ENCODE assay signal across 8 cellular contexts in genomic region chr3:138593488-138594149, GRCh38. TPM values are rescaled to one million over a fixed set of nuclear protein-coding genes. Genes with fewer than 3 reads are reported as not detected.
A peak's percentile ranks its signal among the peaks of the same experiment; 100 is the strongest.
DNase-seq lines count a peak whose midpoint lies in the region; ATAC-seq, FAIRE-seq and TF ChIP-seq lines count a peak whose summit lies in the region.

No MANE protein-coding gene starts in this region.

- H3K27me3 Mint-ChIP-seq in naive B cell = no peaks in the 10 kb centered on the region

- no peak for TF ChIP-seq CTCF in LNCaP clone FGC (IDR thresholded peaks at IDR 0.05; ENCODE audit: control insufficient read depth, extremely low read depth, insufficient read depth)
- no peak for TF ChIP-seq CTCF in dorsolateral prefrontal cortex (IDR thresholded peaks at IDR 0.05 in 54 of 56, conservative IDR thresholded peaks at IDR 0.05 in 2 of 56; ENCODE audit: low read depth in 1 of 56, partially characterized antibody in 56 of 56)
- TF ChIP-seq CTCF in D721Med (IDR thresholded peaks at IDR 0.05; ENCODE audit: insufficient read depth, missing control alignments) = no peak

- H3K4me1 Mint-ChIP-seq in naive B cell = peaks cover 4 to 12% (median 5%) of the 10 kb centered on the region in 3 donors

- peak; percentile 9 for DNase-seq in AG20443 (ENCODE audit: low spot score)
- peak; percentile 43 for DNase-seq in LNCaP clone FGC (ENCODE audit: low read depth)
- DNase-seq in dorsolateral prefrontal cortex = peak in 1 of 10 donors; percentile 7
- no peak for DNase-seq in naive B cell
- no peak for DNase-seq in activated effector memory CD4-positive, alpha-beta T cell treated with anti-CD3 and anti-CD28 coated beads, Interleukin-2, amount 50 U/mL, for 16 hours
- no peak for DNase-seq in D721Med (ENCODE audit: insufficient read length, low spot score)

- H3K36me3 Mint-ChIP-seq in naive B cell = no peaks in the 10 kb centered on the region

- no peak for FAIRE-seq in D721Med (lab: Jason Lieb, UNC)

- ATAC-seq in naive B cell (ENCODE audit: low read depth in 2 of 2) (no peak), GM21619 (IDR thresholded peaks at IDR 0.05; ENCODE audit: unreplicated experiment) (no peak), GM18520 (IDR thresholded peaks at IDR 0.05; ENCODE audit: unreplicated experiment) (no peak)

- H3K4me3 Mint-ChIP-seq in naive B cell = peak overlapping the region; percentile 90 to 100 (median 96)

- H3K27me3 ChIP-seq in dorsolateral prefrontal cortex = no peaks in the 10 kb centered on the region

- intact Hi-C loops in dorsolateral prefrontal cortex (cut with DNase I) = loop anchor here (1.0 to 10.0 kb wide), 7 partner anchors 15 to 731 kb away; partner anchors contain the start of genes FAIM (in 1 of the 2) and PIK3CB (in 1 of the 2)

- H3K27ac Mint-ChIP-seq in naive B cell = peak overlapping the region in 4 of 6 donors; percentile 26 to 92 (median 60)

- H3K9me3 Mint-ChIP-seq in naive B cell = peaks cover 0 to 5% (median 0%) of the 10 kb centered on the region in 7 donors

- peak overlapping the region in 57 of 59 donors; percentile 12 to 96 (median 87) for H3K27ac ChIP-seq in dorsolateral prefrontal cortex

- H3K4me3 ChIP-seq in LNCaP clone FGC (ENCODE audit: low read depth, low read length) (peak overlapping the region; percentile 66), dorsolateral prefrontal cortex (peak overlapping the region; percentile 56 to 98 (median 83))

RNA-seq across cellular contexts. Expression of gene CEP70, which starts 0.4 kb away (rescaled TPM):
- total RNA-seq in dorsolateral prefrontal cortex = 10 to 100 TPM; 31.4 to 63.5 (median 46.7) TPM
- 1 to 10 TPM; 2.3 to 4.9 (median 2.8) TPM for polyA plus RNA-seq in naive B cell (ENCODE audit: low read depth in 6 of 6)

RNA-seq across cellular contexts. Expression of gene FAIM, which starts 15.0 kb away (rescaled TPM):
- 10 to 100 TPM in 85 of 120 experiments, 1 to 10 TPM in 35; 6.4 to 20.4 (median 11.4) TPM for total RNA-seq in dorsolateral prefrontal cortex
- 10 to 100 TPM in 3 of 6 donors, 1 to 10 TPM in 3; 8.1 to 11.7 (median 9.7) TPM for polyA plus RNA-seq in naive B cell (ENCODE audit: low read depth in 6 of 6)

Comparison
In these comparisons a context has a peak if more than half of its experiments do, and no peak if none do; other contexts are left out.
1. DNase-seq: peak in AG20443 (single experiment) and LNCaP clone FGC (single experiment); none in naive B cell (single experiment), activated effector memory CD4-positive, alpha-beta T cell treated with anti-CD3 and anti-CD28 coated beads, Interleukin-2, amount 50 U/mL, for 16 hours (single experiment) and D721Med (single experiment).